Comparison of ENCODE assay signal across 8 cellular contexts in genomic region chr11:118290923-118291322, GRCh38. TPM values are rescaled to one million over a fixed set of nuclear protein-coding genes. Genes with fewer than 3 reads are reported as not detected.
A peak's percentile ranks its signal among the peaks of the same experiment; 100 is the strongest.
DNase-seq lines count a peak whose midpoint lies in the region; ATAC-seq, FAIRE-seq and TF ChIP-seq lines count a peak whose summit lies in the region.

No MANE protein-coding gene starts in this region.

- BruUV-seq in HCT116 (replicated peaks; lab: Mats Ljungman, UMichigan) (no TSS peak), endothelial cell of umbilical vein (replicated peaks; lab: Mats Ljungman, UMichigan) (no TSS peak)

- 4 to 8% methylated on average over 9 of the region's 9 CpGs for WGBS in pancreas, 2 donors

- peak overlapping the region in 1 of 8 donors; percentile 40 for H3K4me3 Mint-ChIP-seq in CD4-positive, alpha-beta memory T cell
- H3K4me3 Mint-ChIP-seq in T-helper 1 cell treated with Interleukin-12 subunit alpha and Interleukin-12 subunit beta and Interleukin-4 antibody, amounts not matched to agents 30 μg/mL and 1 μg/mL, for 36 hours: no peak overlapping the region

- TF ChIP-seq POLR2A in HCT116 (IDR thresholded peaks at IDR 0.05; ENCODE audit: borderline replicate concordance, extremely low read depth, insufficient read depth, insufficient read length) (no peak), endothelial cell of umbilical vein (IDR thresholded peaks at IDR 0.05; ENCODE audit: low read depth, low read length) (no peak)

- peak overlapping the region; percentile 64 for H3K4me2 ChIP-seq in HCT116 (ENCODE audit: low read length)
- H3K4me2 ChIP-seq in endothelial cell of umbilical vein (ENCODE audit: insufficient read depth, low read length): no peak overlapping the region

- H3K36me3 ChIP-seq in CD4-positive, alpha-beta memory T cell (ENCODE audit: insufficient read depth, low read length): no peaks in the 10 kb centered on the region
- H3K36me3 ChIP-seq in HCT116 (ENCODE audit: control insufficient read depth in 1 of 2, insufficient read depth in 2 of 2, low read length in 2 of 2) (no peaks in the 10 kb centered on the region), endothelial cell of umbilical vein (ENCODE audit: control insufficient read depth in 2 of 2, extremely low read depth in 1 of 2, insufficient read depth in 2 of 2, low read length in 2 of 2) (no peaks in the 10 kb centered on the region), pancreas (no peaks in the 10 kb centered on the region)

- no peaks in the 10 kb centered on the region for H3K9me1 ChIP-seq in endothelial cell of umbilical vein (replicated peaks; ENCODE audit: control insufficient read depth, extremely low read depth, insufficient read depth, low read length)

- peak; percentile 88 for ATAC-seq in HCT116
- ATAC-seq in pancreas: peak; percentile 83 to 97 (median 94)

- RAD21 ChIA-PET in HCT116 (lab: Charles Lee; ENCODE audit: low non-redundant PET in 1 of 2, low total read pairs in 2 of 2, uncharacterized antibody in 2 of 2, unreplicated experiment in 2 of 2): interaction anchor here (0.6 to 1.4 kb wide), 5 partner anchors 27 to 447 kb away, joined by 3 to 10 read pairs (median 4); partner anchors contain the start of gene MPZL2 (in 1 of the 2)

- H3K4me1 Mint-ChIP-seq in CD4-positive, alpha-beta memory T cell: peaks cover 8 to 13% (median 10%) of the 10 kb centered on the region in 4 donors
- H3K4me1 Mint-ChIP-seq in T-helper 1 cell treated with Interleukin-12 subunit alpha and Interleukin-12 subunit beta and Interleukin-4 antibody, amounts not matched to agents 30 μg/mL and 1 μg/mL, for 36 hours (ENCODE audit: low read depth): peaks cover 9% of the 10 kb centered on the region

- CTCF ChIA-PET in CD4-positive, alpha-beta memory T cell (lab: Charles Lee; ENCODE audit: partially characterized antibody): interaction anchor here (0.7 to 6.2 kb wide), 24 partner anchors 9 to 146 kb away, joined by 3 to 138 read pairs (median 4); partner anchors contain the start of gene MPZL3
- CTCF ChIA-PET in HCT116 (lab: Charles Lee): interaction anchor here (0.9 to 4.8 kb wide), 4 partner anchors 92 to 483 kb away, joined by 3 to 61 read pairs (median 4); no protein-coding TSS in a partner anchor
- CTCF ChIA-PET in endothelial cell of umbilical vein (lab: Charles Lee): interaction anchor here (0.7 to 12.3 kb wide), 16 partner anchors 8 to 148 kb away, joined by 3 to 235 read pairs (median 4); partner anchors contain the start of gene MPZL2

- no peaks in the 10 kb centered on the region for H3K9me2 ChIP-seq in HCT116 (ENCODE audit: insufficient read depth)

- no peak overlapping the region for H3K27ac ChIP-seq in CD4-positive, alpha-beta memory T cell (ENCODE audit: low read depth, low read length)
- H3K27ac ChIP-seq in HCT116 (ENCODE audit: low read depth, low read length) (no peak overlapping the region), endothelial cell of umbilical vein (ENCODE audit: insufficient read depth, low read depth, low read length) (no peak overlapping the region), pancreas (no peak overlapping the region)

- H3K9me3 Mint-ChIP-seq in CD4-positive, alpha-beta memory T cell: no peaks in the 10 kb centered on the region
- H3K9me3 Mint-ChIP-seq in T-helper 1 cell treated with Interleukin-12 subunit alpha and Interleukin-12 subunit beta and Interleukin-4 antibody, amounts not matched to agents 30 μg/mL and 1 μg/mL, for 36 hours: no peaks in the 10 kb centered on the region

- no peaks in the 10 kb centered on the region for H3K27me3 ChIP-seq in CD4-positive, alpha-beta memory T cell (ENCODE audit: insufficient read depth, low read length)
- H3K27me3 ChIP-seq in HCT116 (ENCODE audit: insufficient read depth, low read length) (no peaks in the 10 kb centered on the region), endothelial cell of umbilical vein (ENCODE audit: control insufficient read depth in 2 of 2, insufficient read depth in 2 of 2, low read length in 2 of 2) (no peaks in the 10 kb centered on the region), pancreas (peaks cover 0 to 7% (median 1%) of the 10 kb centered on the region in 4 donors)

- intact Hi-C loops in CD4-positive, alpha-beta memory T cell (cut with micrococcal nuclease): loop anchor here (1.0 kb wide), 2 partner anchors 93 to 146 kb away; no protein-coding TSS in a partner anchor
- intact Hi-C loops in HCT116 (cut with micrococcal nuclease): loop anchor here (1.0 kb wide), 2 partner anchors 93 to 146 kb away; no protein-coding TSS in a partner anchor
- intact Hi-C loops in endothelial cell of umbilical vein (cut with micrococcal nuclease): loop anchor here (1.0 to 5.0 kb wide), 5 partner anchors 27 to 276 kb away; partner anchors contain the start of genes IFT46 and MPZL2
- intact Hi-C loops in pancreas (cut with DNase I): loop anchor here in 1 of 3 donors (10.0 kb wide), 1 partner anchor 194 kb away; no protein-coding TSS in a partner anchor

- H3K79me2 ChIP-seq in HCT116 (ENCODE audit: insufficient read depth, low read length): no peaks in the 10 kb centered on the region
- H3K79me2 ChIP-seq in endothelial cell of umbilical vein (ENCODE audit: control insufficient read depth, insufficient read depth, low read length): no peaks in the 10 kb centered on the region

- H3K9me3 ChIP-seq in CD4-positive, alpha-beta memory T cell (ENCODE audit: control insufficient read depth in 1 of 2, low read length in 2 of 2): no peaks in the 10 kb centered on the region
- H3K9me3 ChIP-seq in HCT116 (ENCODE audit: control insufficient read depth in 1 of 2, insufficient read depth in 1 of 2, low read depth in 1 of 2, low read length in 2 of 2): no peaks in the 10 kb centered on the region
- H3K9me3 ChIP-seq in endothelial cell of umbilical vein (replicated peaks; ENCODE audit: control insufficient read depth, insufficient read depth, low read length): no peaks in the 10 kb centered on the region
- no peaks in the 10 kb centered on the region for H3K9me3 ChIP-seq in pancreas

- peak; percentile 99 for TF ChIP-seq RAD21 in HCT116 (IDR thresholded peaks at IDR 0.05; ENCODE audit: low read depth)

- H3K9ac ChIP-seq in HCT116 (ENCODE audit: low read length) (no peak overlapping the region), endothelial cell of umbilical vein (replicated peaks; ENCODE audit: extremely low read depth, insufficient read depth, low read length) (no peak overlapping the region)

- no peaks in the 10 kb centered on the region for H3K27me3 Mint-ChIP-seq in CD4-positive, alpha-beta memory T cell
- H3K27me3 Mint-ChIP-seq in T-helper 1 cell treated with Interleukin-12 subunit alpha and Interleukin-12 subunit beta and Interleukin-4 antibody, amounts not matched to agents 30 μg/mL and 1 μg/mL, for 36 hours (ENCODE audit: low read depth): no peaks in the 10 kb centered on the region

- H3K36me3 Mint-ChIP-seq in CD4-positive, alpha-beta memory T cell: no peaks in the 10 kb centered on the region
- H3K36me3 Mint-ChIP-seq in T-helper 1 cell treated with Interleukin-12 subunit alpha and Interleukin-12 subunit beta and Interleukin-4 antibody, amounts not matched to agents 30 μg/mL and 1 μg/mL, for 36 hours (ENCODE audit: low read depth): peaks cover 2% of the 10 kb centered on the region

- peak overlapping the region in 2 of 7 donors; percentile 18 to 36 for H3K27ac Mint-ChIP-seq in CD4-positive, alpha-beta memory T cell
- H3K27ac Mint-ChIP-seq in T-helper 1 cell treated with Interleukin-12 subunit alpha and Interleukin-12 subunit beta and Interleukin-4 antibody, amounts not matched to agents 30 μg/mL and 1 μg/mL, for 36 hours: peak overlapping the region; percentile 1

- peak; percentile 68 for FAIRE-seq in endothelial cell of umbilical vein (lab: Jason Lieb, UNC)
- no peak for FAIRE-seq in pancreas (lab: Jason Lieb, UNC)

- dilution Hi-C loops in endothelial cell of umbilical vein (cut with MboI; ENCODE audit: extremely low pct_ligation_motif_present, low sequenced_read_pairs): no loop called here

- H2AFZ ChIP-seq in HCT116 (ENCODE audit: low read depth, low read length, poor library complexity, severe bottlenecking) (peak overlapping the region; percentile 59), endothelial cell of umbilical vein (ENCODE audit: low read depth, low read length) (no peak overlapping the region)

- POLR2A ChIA-PET in CD4-positive, alpha-beta memory T cell (lab: Charles Lee; ENCODE audit: partially characterized antibody): interaction anchor here (1.0 to 2.3 kb wide), 7 partner anchors 48 to 145 kb away, joined by 3 to 17 read pairs (median 4); partner anchors contain the start of genes CD3D, CD3G and JAML
- POLR2A ChIA-PET in HCT116 (lab: Charles Lee): no interaction called here
- POLR2A ChIA-PET in endothelial cell of umbilical vein (lab: Charles Lee): no interaction called here

- no peak overlapping the region for H3K4me3 ChIP-seq in CD4-positive, alpha-beta memory T cell (ENCODE audit: low read length in 2 of 2)
- H3K4me3 ChIP-seq in HCT116 (replicated peaks in 1 of 2; ENCODE audit: low read depth in 1 of 2, low read length in 2 of 2) (peak overlapping the region; percentile 10 to 22; a peak in 3 of 4 replicates), endothelial cell of umbilical vein (replicated peaks in 1 of 3; ENCODE audit: insufficient read depth in 1 of 3, low read depth in 1 of 3, low read length in 3 of 3) (no peak overlapping the region), pancreas (no peak overlapping the region)

- H3K4me1 ChIP-seq in CD4-positive, alpha-beta memory T cell (ENCODE audit: insufficient read depth, low read length): peaks cover 4% of the 10 kb centered on the region
- peaks cover 10 to 27% of the 10 kb centered on the region in 2 experiments; a peak in 3 of 4 replicates for H3K4me1 ChIP-seq in HCT116 (ENCODE audit: control insufficient read depth in 1 of 2, insufficient read depth in 2 of 2, low read length in 2 of 2)
- no peaks in the 10 kb centered on the region for H3K4me1 ChIP-seq in endothelial cell of umbilical vein (ENCODE audit: control insufficient read depth, extremely low read depth, insufficient read depth, low read length)
- H3K4me1 ChIP-seq in pancreas: no peaks in the 10 kb centered on the region

- H4K20me1 ChIP-seq in HCT116 (ENCODE audit: insufficient read depth) (no peaks in the 10 kb centered on the region), endothelial cell of umbilical vein (replicated peaks; ENCODE audit: control insufficient read depth, extremely low read depth, insufficient read depth, low read length) (no peaks in the 10 kb centered on the region)

- TF ChIP-seq CTCF in HCT116 (IDR thresholded peaks at IDR 0.05 in 2 of 3, conservative IDR thresholded peaks at IDR 0.05 in 1 of 3; ENCODE audit: borderline replicate concordance in 1 of 3, insufficient read depth in 1 of 3, low read depth in 2 of 3, low read length in 2 of 3) (peak; percentile 48 to 95 (median 59)), endothelial cell of umbilical vein (IDR thresholded peaks at IDR 0.05; ENCODE audit: extremely low read depth in 1 of 2, insufficient read depth in 1 of 2, low read depth in 1 of 2, low read length in 2 of 2) (peak; percentile 30 to 53), pancreas (IDR thresholded peaks at IDR 0.05) (peak in 3 of 4 donors; percentile 27 to 32 (median 32))

- DNase-seq in CD4-positive, alpha-beta memory T cell: peak; percentile 46 to 61 (median 49)
- DNase-seq in HCT116 (ENCODE audit: low read depth, low spot score) (peak; percentile 51), endothelial cell of umbilical vein (ENCODE audit: low read depth, low spot score) (peak; percentile 68), pancreas (peak in 3 of 6 donors; percentile 37 to 61 (median 49)), NCI-H146 treated with DMSO at 0.1 percent for 48 hours (lab: John Stamatoyannopoulos, UW; ENCODE audit: unreplicated experiment) (no peak), NCI-H510A (lab: John Stamatoyannopoulos, UW) (no peak), hippocampal formation (lab: John Stamatoyannopoulos, UW) (no peak)

RNA-seq across cellular contexts. Expression of gene CD3E, which starts 13.6 kb away (rescaled TPM):
- 100 to 1,000 TPM; 581 to 618 TPM for total RNA-seq in CD4-positive, alpha-beta memory T cell
- 100 to 1,000 TPM; 627 to 999 TPM for polyA plus RNA-seq in CD4-positive, alpha-beta memory T cell
- total RNA-seq in HCT116 (2021; ENCODE audit: unreplicated experiment) (0.79 TPM), endothelial cell of umbilical vein (not detected in 2 replicates), pancreas (1 to 10 TPM in 4 of 6 donors, under 1 TPM in 2; 0.23 to 2.1 (median 1.5) TPM)
- polyA plus RNA-seq in HCT116 (2012): not detected in 2 replicates
- polyA plus RNA-seq in endothelial cell of umbilical vein (not detected in 2 replicates), pancreas (under 1 TPM; 0.23 to 0.73 TPM)
- not detected in 2 replicates for polyA plus RNA-seq in endothelial cell of umbilical vein (2011; cell fraction: cytosol; rRNA removed)
- not detected in 2 replicates for polyA plus RNA-seq in endothelial cell of umbilical vein (2011; cell fraction: nucleus; rRNA removed)
- polyA plus RNA-seq in endothelial cell of umbilical vein (2012): not detected in 2 replicates
- not detected in 2 replicates for polyA minus RNA-seq in endothelial cell of umbilical vein
- polyA minus RNA-seq in endothelial cell of umbilical vein (2011; cell fraction: cytosol; rRNA and poly(A)+ RNA removed): not detected
- not detected in 2 replicates for polyA minus RNA-seq in endothelial cell of umbilical vein (2011; cell fraction: nucleus; rRNA and poly(A)+ RNA removed)

RNA-seq across cellular contexts. Expression of gene MPZL2, which starts 26.8 kb away (rescaled TPM):
- 1 to 10 TPM; 2.9 to 3.7 TPM for total RNA-seq in CD4-positive, alpha-beta memory T cell
- polyA plus RNA-seq in CD4-positive, alpha-beta memory T cell: 1 to 10 TPM in 1 of 2 donors, under 1 TPM in 1; 0.64 to 4.2 TPM
- 16.8 TPM for total RNA-seq in HCT116 (2021; ENCODE audit: unreplicated experiment)
- 16.3 and 19.4 TPM in 2 replicates for polyA plus RNA-seq in HCT116 (2012)
- total RNA-seq in endothelial cell of umbilical vein: 37.1 and 49.5 TPM in 2 replicates
- polyA plus RNA-seq in endothelial cell of umbilical vein: 16.5 and 21.0 TPM in 2 replicates
- polyA plus RNA-seq in endothelial cell of umbilical vein (2011; cell fraction: cytosol; rRNA removed): 18.9 and 19.6 TPM in 2 replicates
- 36.2 and 38.7 TPM in 2 replicates for polyA plus RNA-seq in endothelial cell of umbilical vein (2011; cell fraction: nucleus; rRNA removed)
- 36.1 and 42.0 TPM in 2 replicates for polyA plus RNA-seq in endothelial cell of umbilical vein (2012)
- polyA minus RNA-seq in endothelial cell of umbilical vein: 25.2 and 32.8 TPM in 2 replicates
- 20.5 TPM for polyA minus RNA-seq in endothelial cell of umbilical vein (2011; cell fraction: cytosol; rRNA and poly(A)+ RNA removed)
- 15.4 and 18.5 TPM in 2 replicates for polyA minus RNA-seq in endothelial cell of umbilical vein (2011; cell fraction: nucleus; rRNA and poly(A)+ RNA removed)
- 10 to 100 TPM in 4 of 6 donors, 1 to 10 TPM in 2; 6.0 to 20.7 (median 13.8) TPM for total RNA-seq in pancreas
- polyA plus RNA-seq in pancreas: 10 to 100 TPM in 1 of 2 donors, 1 to 10 TPM in 1; 8.1 to 15.6 TPM

RNA-seq across cellular contexts. Expression of gene MPZL3, which starts 38.8 kb away (rescaled TPM):
- total RNA-seq in CD4-positive, alpha-beta memory T cell: 10 to 100 TPM; 29.9 to 32.0 TPM
- polyA plus RNA-seq in CD4-positive, alpha-beta memory T cell: 10 to 100 TPM; 12.3 to 12.6 TPM
- 8.7 TPM for total RNA-seq in HCT116 (2021; ENCODE audit: unreplicated experiment)
- polyA plus RNA-seq in HCT116 (2012): 4.0 and 4.5 TPM in 2 replicates
- total RNA-seq in endothelial cell of umbilical vein: 7.0 and 7.1 TPM in 2 replicates
- polyA plus RNA-seq in endothelial cell of umbilical vein: 2.5 TPM in 2 replicates
- 2.2 and 2.4 TPM in 2 replicates for polyA plus RNA-seq in endothelial cell of umbilical vein (2011; cell fraction: cytosol; rRNA removed)
- 2.4 and 2.6 TPM in 2 replicates for polyA plus RNA-seq in endothelial cell of umbilical vein (2011; cell fraction: nucleus; rRNA removed)
- polyA plus RNA-seq in endothelial cell of umbilical vein (2012): 4.5 and 4.9 TPM in 2 replicates
- polyA minus RNA-seq in endothelial cell of umbilical vein: 7.3 and 10.2 TPM in 2 replicates
- 2.7 TPM for polyA minus RNA-seq in endothelial cell of umbilical vein (2011; cell fraction: cytosol; rRNA and poly(A)+ RNA removed)
- polyA minus RNA-seq in endothelial cell of umbilical vein (2011; cell fraction: nucleus; rRNA and poly(A)+ RNA removed): 2.0 and 2.5 TPM in 2 replicates
- 1 to 10 TPM; 4.4 to 8.0 (median 5.6) TPM for total RNA-seq in pancreas
- 1 to 10 TPM; 3.8 to 5.3 TPM for polyA plus RNA-seq in pancreas

RNA-seq across cellular contexts. Expression of gene CD3D, which starts 51.6 kb away (rescaled TPM):
- 100 to 1,000 TPM; 338 to 343 TPM for total RNA-seq in CD4-positive, alpha-beta memory T cell
- 1,000 to 10,000 TPM in 1 of 2 donors, 100 to 1,000 TPM in 1; 993 to 1,046 TPM for polyA plus RNA-seq in CD4-positive, alpha-beta memory T cell
- 1.0 TPM for total RNA-seq in HCT116 (2021; ENCODE audit: unreplicated experiment)
- 0.17 TPM in 1 of 2 replicates, not detected in the other for polyA plus RNA-seq in HCT116 (2012)
- total RNA-seq in endothelial cell of umbilical vein: not detected in 2 replicates
- not detected in 2 replicates for polyA plus RNA-seq in endothelial cell of umbilical vein
- not detected in 2 replicates for polyA plus RNA-seq in endothelial cell of umbilical vein (2011; cell fraction: cytosol; rRNA removed)
- not detected in 2 replicates for polyA plus RNA-seq in endothelial cell of umbilical vein (2011; cell fraction: nucleus; rRNA removed)
- polyA plus RNA-seq in endothelial cell of umbilical vein (2012): not detected in 2 replicates
- 2.2 and 3.0 TPM in 2 replicates for polyA minus RNA-seq in endothelial cell of umbilical vein
- not detected for polyA minus RNA-seq in endothelial cell of umbilical vein (2011; cell fraction: cytosol; rRNA and poly(A)+ RNA removed)
- polyA minus RNA-seq in endothelial cell of umbilical vein (2011; cell fraction: nucleus; rRNA and poly(A)+ RNA removed): not detected in 2 replicates
- total RNA-seq in pancreas: 1 to 10 TPM in 2 of 6 donors, under 1 TPM in 4; 0.23 to 2.4 (median 0.82) TPM
- under 1 TPM; 0.14 to 0.80 TPM for polyA plus RNA-seq in pancreas

RNA-seq across cellular contexts. Expression of gene CD3G, which starts 53.2 kb away (rescaled TPM):
- 100 to 1,000 TPM; 191 to 205 TPM for total RNA-seq in CD4-positive, alpha-beta memory T cell
- 100 to 1,000 TPM; 131 to 417 TPM for polyA plus RNA-seq in CD4-positive, alpha-beta memory T cell
- total RNA-seq in HCT116 (2021; ENCODE audit: unreplicated experiment): 0.20 TPM
- not detected in 2 replicates for polyA plus RNA-seq in HCT116 (2012)
- total RNA-seq in endothelial cell of umbilical vein: not detected in 2 replicates
- polyA plus RNA-seq in endothelial cell of umbilical vein: not detected in 2 replicates
- not detected in 2 replicates for polyA plus RNA-seq in endothelial cell of umbilical vein (2011; cell fraction: cytosol; rRNA removed)
- polyA plus RNA-seq in endothelial cell of umbilical vein (2011; cell fraction: nucleus; rRNA removed): not detected in 2 replicates
- not detected in 2 replicates for polyA plus RNA-seq in endothelial cell of umbilical vein (2012)
- polyA minus RNA-seq in endothelial cell of umbilical vein: not detected in 2 replicates
- not detected for polyA minus RNA-seq in endothelial cell of umbilical vein (2011; cell fraction: cytosol; rRNA and poly(A)+ RNA removed)
- not detected in 2 replicates for polyA minus RNA-seq in endothelial cell of umbilical vein (2011; cell fraction: nucleus; rRNA and poly(A)+ RNA removed)
- under 1 TPM; 0.08 to 0.92 (median 0.52) TPM for total RNA-seq in pancreas
- polyA plus RNA-seq in pancreas: under 1 TPM in 1 of 2 donors, not detected in 1; 0.04 TPM

Comparison
In these comparisons a context has a peak if more than half of its experiments do, and no peak if none do; other contexts are left out.
1. DNase-seq: peak in CD4-positive, alpha-beta memory T cell (5 of 5), HCT116 (single experiment) and endothelial cell of umbilical vein (single experiment); none in NCI-H146 treated with DMSO at 0.1 percent for 48 hours (single experiment), NCI-H510A (single experiment) and hippocampal formation (0 of 2).
2. H3K4me3 ChIP-seq: peak in HCT116 (2 of 2); none in CD4-positive, alpha-beta memory T cell (0 of 2), endothelial cell of umbilical vein (0 of 3) and pancreas (0 of 4).
3. RNA of gene CD3E, which starts 13.6 kb away (total RNA-seq): 581 to 618 TPM in CD4-positive, alpha-beta memory T cell; 0.23 to 2.1 TPM in pancreas, 0.79 TPM in HCT116 (single experiment) and not detected in endothelial cell of umbilical vein; every median in the first group is over 100 times any median in the second.
4. Peak in every context shown above with its lines, with median percentiles within 50 percentile points of each other: CTCF ChIP-seq.